7 cellular contexts compared by ENCODE assay signal in genomic region chr7:122310119-122311021, GRCh38. TPM values are rescaled to one million over a fixed set of nuclear protein-coding genes. Genes with fewer than 3 reads are reported as not detected.
DNase-seq lines count a peak whose midpoint lies in the region; ATAC-seq and TF ChIP-seq lines count a peak whose summit lies in the region.

No MANE protein-coding gene starts in this region.

- peaks cover 0 to under 1% of the 10 kb centered on the region in 2 experiments; a peak in 1 of 5 replicates for H3K9me3 Mint-ChIP-seq in H9

- peaks cover 47% of the 10 kb centered on the region for H3K23me2 ChIP-seq in H9 (ENCODE audit: insufficient read length, low read depth, low read length, poor library complexity, severe bottlenecking)

- H3K27me3 ChIP-seq in H9 (ENCODE audit: insufficient read depth, low read length) (peaks cover 18% of the 10 kb centered on the region; the same call in 1 of the 2 replicates), ascending aorta (peaks cover 52% of the 10 kb centered on the region), thymus (ENCODE audit: control insufficient read depth, insufficient read depth) (peaks cover 61% of the 10 kb centered on the region)

- no peak overlapping the region for H4K8ac ChIP-seq in H9 (replicated peaks; ENCODE audit: insufficient read length, low read depth, low read length)

- H3K9me3 ChIP-seq in H9 (ENCODE audit: control insufficient read depth, low read depth, low read length) (no peaks in the 10 kb centered on the region), ascending aorta (no peaks in the 10 kb centered on the region), thymus (ENCODE audit: control insufficient read depth) (peaks cover 1% of the 10 kb centered on the region)

- H3K9ac ChIP-seq in H9 (ENCODE audit: extremely low read depth, insufficient read length, low read length): peak overlapping the region; percentile 51

- no peaks in the 10 kb centered on the region for H3K36me3 ChIP-seq in ascending aorta
- no peaks in the 10 kb centered on the region for H3K36me3 ChIP-seq in thymus (ENCODE audit: control insufficient read depth, insufficient read depth)

- H3K14ac ChIP-seq in H9 (ENCODE audit: insufficient read depth, low read length): no peak overlapping the region

- H2BK5ac ChIP-seq in H9 (ENCODE audit: insufficient read length, low read length): no peak overlapping the region

- no peak overlapping the region for H2BK12ac ChIP-seq in H9 (ENCODE audit: insufficient read length, low read depth, low read length)

- peak overlapping the region; percentile 52 to 81 for H3K4me3 Mint-ChIP-seq in H9

- H3K36me3 Mint-ChIP-seq in H9 (ENCODE audit: insufficient read depth in 1 of 3, low read depth in 3 of 3): peaks cover 3 to 43% (median 10%) of the 10 kb centered on the region in 3 experiments

- intact Hi-C loops in ascending aorta (cut with DNase I): no loop called here

- H3K4ac ChIP-seq in H9 (ENCODE audit: low read depth, low read length): no peak overlapping the region

- H2BK120ac ChIP-seq in H9 (ENCODE audit: low read depth, low read length, poor library complexity, severe bottlenecking): no peak overlapping the region

- no peak overlapping the region for H3K23ac ChIP-seq in H9 (ENCODE audit: insufficient read length, low read depth, low read length)

- no peak overlapping the region for H3K56ac ChIP-seq in H9 (ENCODE audit: insufficient read length, low read depth, low read length)

- no peak overlapping the region for H2AFZ ChIP-seq in H9 (ENCODE audit: low read length)

- no peak overlapping the region for H4K91ac ChIP-seq in H9 (ENCODE audit: insufficient read length, low read depth, low read length)

- H3K27me3 Mint-ChIP-seq in H9 (ENCODE audit: low read depth): peaks cover 98% of the 10 kb centered on the region

- H3K18ac ChIP-seq in H9 (ENCODE audit: insufficient read length, low read depth, low read length): no peak overlapping the region

- no CpG with 5 or more reads among the region's 61 CpGs for WGBS in H9 (ENCODE audit: extremely low coverage, insufficient read length, low lambda C conversion rate)
- WGBS in thymus: 4% methylated on average over 61 of the region's 61 CpGs

- H2BK15ac ChIP-seq in H9 (ENCODE audit: low read depth, low read length): no peak overlapping the region

- peak overlapping the region in 2 of 3 experiments; percentile 85 to 96; a peak in 5 of 7 replicates for H3K27ac Mint-ChIP-seq in H9

- no peak overlapping the region for H3T11ph ChIP-seq in H9 (ENCODE audit: low read length)

- no peak for ATAC-seq in GM19397 (IDR thresholded peaks at IDR 0.05; ENCODE audit: unreplicated experiment)

- H3K4me3 ChIP-seq in ascending aorta (peak overlapping the region; percentile 46 to 47), thymus (ENCODE audit: low read length) (peak overlapping the region; percentile 9)

- DNase-seq in H9 (peak; percentile 87), ascending aorta (ENCODE audit: low spot score in 2 of 2) (no peak), left kidney (ENCODE audit: low read depth, low spot score) (peak; percentile 74), medulla oblongata (ENCODE audit: extremely low spot score) (no peak)
- DNase-seq in activated T-cell treated with anti-CD3 and anti-CD28 coated beads, Interleukin-2, amount 50 U/mL, for 48 hours: no peak

- no peaks in the 10 kb centered on the region for H4K20me1 ChIP-seq in H9 (ENCODE audit: control insufficient read depth, insufficient read depth, insufficient read length)

- H3K4me2 ChIP-seq in H9 (ENCODE audit: insufficient read depth, insufficient read length, low read length): peak overlapping the region; percentile 68

- no peaks in the 10 kb centered on the region; the same call in 1 of the 2 replicates for H3K79me2 ChIP-seq in H9 (ENCODE audit: insufficient read depth, low read length)

- no peaks in the 10 kb centered on the region for H3K79me1 ChIP-seq in H9 (ENCODE audit: insufficient read depth, low read depth, low read length, poor library complexity, severe bottlenecking)

- no peak overlapping the region for H4K5ac ChIP-seq in H9 (ENCODE audit: insufficient read length, low read depth, low read length)

- H3K4me1 Mint-ChIP-seq in H9: peaks cover 60 to 68% of the 10 kb centered on the region in 2 experiments

- H3K27ac ChIP-seq in H9 (ENCODE audit: insufficient read length, low read depth, low read length): no peak overlapping the region
- no peak overlapping the region for H3K27ac ChIP-seq in ascending aorta
- H3K27ac ChIP-seq in thymus (ENCODE audit: low read depth): no peak overlapping the region

- no peak overlapping the region for H2AK5ac ChIP-seq in H9 (ENCODE audit: insufficient read length, low read length)

- no peak overlapping the region for H2BK20ac ChIP-seq in H9 (ENCODE audit: low read depth, low read length, poor library complexity, severe bottlenecking)

- H3K4me1 ChIP-seq in H9 (ENCODE audit: insufficient read depth, low read length) (peaks cover 9% of the 10 kb centered on the region; the same call in 1 of the 2 replicates), ascending aorta (peaks cover 7 to 8% of the 10 kb centered on the region in 2 donors), thymus (ENCODE audit: control insufficient read depth, insufficient read depth, low read length) (no peaks in the 10 kb centered on the region)

- peak; percentile 39; the same call in 2 of the 3 replicates for TF ChIP-seq CTCF in H9 (conservative IDR thresholded peaks at IDR 0.05)
- TF ChIP-seq CTCF in ascending aorta (IDR thresholded peaks at IDR 0.05): no peak

RNA-seq across cellular contexts. Expression of gene FEZF1, which starts 5.8 kb away (rescaled TPM):
- total RNA-seq in H9 (2021): 37.8 and 41.5 TPM in 2 replicates
- not detected for total RNA-seq in ascending aorta
- polyA plus RNA-seq in thymus: 0.07 TPM

Comparison
In these comparisons a context has a peak if more than half of its experiments do, and no peak if none do; other contexts are left out.
1. DNase-seq: peak in H9 (single experiment) and left kidney (single experiment); none in ascending aorta (0 of 2), activated T-cell treated with anti-CD3 and anti-CD28 coated beads, Interleukin-2, amount 50 U/mL, for 48 hours (0 of 2) and medulla oblongata (single experiment).
2. RNA of gene FEZF1, which starts 5.8 kb away (total RNA-seq): 37.8 to 41.5 TPM in H9; not detected in ascending aorta (single experiment); every median in the first group is over 10 times any median in the second.